Comparison of ENCODE assay signal across 3 cellular contexts in genomic region chr1:198404638-198405037, GRCh38.
A peak's percentile ranks its signal among the peaks of the same experiment; 100 is the strongest.
DNase-seq lines count a peak whose midpoint lies in the region; ATAC-seq, FAIRE-seq and TF ChIP-seq lines count a peak whose summit lies in the region.
"Not testable (repeated sequence)": the region's sequence is repeated elsewhere in the genome, so short reads cannot be mapped to it uniquely, and the experiment has no call there.

No MANE protein-coding gene starts in this region.

- not testable (repeated sequence) for TF ChIP-seq POLR2A in K562 (conservative IDR thresholded peaks at IDR 0.05); HepG2 (IDR thresholded peaks at IDR 0.05; ENCODE audit: insufficient read depth in 1 of 2, low read depth in 2 of 2, low read length in 2 of 2); testis (IDR thresholded peaks at IDR 0.05)

- not testable (repeated sequence) for TF ChIP-seq EP300 in K562 (IDR thresholded peaks at IDR 0.05; ENCODE audit: low read length); HepG2 (IDR thresholded peaks at IDR 0.05; ENCODE audit: low read depth in 2 of 2, low read length in 2 of 2); HepG2 (CRISPR knock-in tag; IDR thresholded peaks at IDR 0.05; ENCODE audit: borderline replicate concordance)

- TF ChIP-seq CTCF in K562 (IDR thresholded peaks at IDR 0.05 in 2 of 3, conservative IDR thresholded peaks at IDR 0.05 in 1 of 3; ENCODE audit: insufficient read depth in 2 of 3, low read depth in 1 of 3, low read length in 3 of 3); HepG2 (CRISPR knock-in tag; IDR thresholded peaks at IDR 0.05); testis (IDR thresholded peaks at IDR 0.05): not testable (repeated sequence)

- TF ChIP-seq RAD21 in K562 (CRISPR knock-in tag; conservative IDR thresholded peaks at IDR 0.05 in 1 of 2, IDR thresholded peaks at IDR 0.05 in 1 of 2); HepG2 (CRISPR knock-in tag; IDR thresholded peaks at IDR 0.05): not testable (repeated sequence)

- H3K27me3 ChIP-seq in K562 (ENCODE audit: control insufficient read depth in 2 of 2, insufficient read depth in 2 of 2, low read length in 2 of 2); HepG2 (ENCODE audit: control insufficient read depth in 1 of 2, insufficient read depth in 2 of 2, low read length in 2 of 2); testis: not testable (repeated sequence)

- not testable (repeated sequence) for ATAC-seq in K562, HepG2

- intact Hi-C loops in K562 (cut with micrococcal nuclease); HepG2 (cut with micrococcal nuclease; ENCODE audit: unreplicated experiment); testis (cut with DNase I; ENCODE audit: low total_unique reads): not testable (repeated sequence)

- not testable (repeated sequence) for H3K36me3 ChIP-seq in K562 (ENCODE audit: control insufficient read depth, insufficient read depth, low read length); HepG2 (replicated peaks in 1 of 2; ENCODE audit: control insufficient read depth in 1 of 2, insufficient read depth in 2 of 2, low read length in 2 of 2); testis (ENCODE audit: low read depth, missing control alignments)

- BruUV-seq in K562 (replicated peaks; lab: Mats Ljungman, UMichigan); HepG2 (replicated peaks; lab: Mats Ljungman, UMichigan): not testable (repeated sequence)

- not testable (repeated sequence) for H4K20me1 ChIP-seq in K562 (replicated peaks; ENCODE audit: control insufficient read depth, insufficient read depth, low read length); HepG2 (ENCODE audit: insufficient read depth, low read length)

- H3K9me3 ChIP-seq in K562 (replicated peaks; ENCODE audit: control insufficient read depth, insufficient read depth, low read depth, low read length); HepG2 (ENCODE audit: low read length); testis: not testable (repeated sequence)

- WGBS in K562 (ENCODE audit: insufficient coverage, low coverage, missing lambda C conversion rate): 10% methylated on average over 8 of the region's 8 CpGs
- 28% methylated on average over 8 of the region's 8 CpGs for WGBS in HepG2 (ENCODE audit: low lambda C conversion rate)
- 89 to 91% methylated on average over 7 to 8 of the region's 8 CpGs for WGBS in testis, 2 donors

- not testable (repeated sequence) for H3K9ac ChIP-seq in K562 (ENCODE audit: insufficient read depth in 1 of 2, low read depth in 2 of 2, low read length in 2 of 2); HepG2 (ENCODE audit: insufficient read depth, low read depth, low read length)

- in situ Hi-C loops in K562 (cut with MboI); HepG2 (cut with HindIII; ENCODE audit: extremely low pct_ligation_motif_present, low pct_unique_long_range_greater_than_20kb): not testable (repeated sequence)

- CTCF ChIA-PET in K562 (lab: Yijun Ruan, JAX; ENCODE audit: low intra/inter-chr PET ratio); HepG2 (lab: Yijun Ruan, JAX; ENCODE audit: low intra/inter-chr PET ratio, low total read pairs): not testable (repeated sequence)

- FAIRE-seq in K562 (lab: Jason Lieb, UNC); HepG2 (lab: Jason Lieb, UNC): not testable (repeated sequence)

- not testable (repeated sequence) for H2AFZ ChIP-seq in K562 (ENCODE audit: low read depth, low read length); HepG2 (ENCODE audit: low read length)

- not testable (repeated sequence) for DNase-seq in K562 (ENCODE audit: extremely low read depth in 1 of 4, low spot score in 3 of 4); HepG2 (ENCODE audit: low spot score)
- peak; percentile 13 for DNase-seq in testis

- POLR2A ChIA-PET in K562 (lab: Yijun Ruan, JAX); HepG2 (lab: Yijun Ruan, JAX): not testable (repeated sequence)

- H3K9me1 ChIP-seq in K562 (ENCODE audit: control insufficient read depth, insufficient read depth, low read length): not testable (repeated sequence)

- H3K4me3 ChIP-seq in K562; HepG2 (replicated peaks in 1 of 3; ENCODE audit: insufficient read depth in 1 of 3, low read depth in 2 of 3, low read length in 3 of 3); testis: not testable (repeated sequence)

- not testable (repeated sequence) for H3K4me1 ChIP-seq in K562 (replicated peaks in 1 of 2; ENCODE audit: control insufficient read depth in 2 of 2, insufficient read depth in 2 of 2, low read length in 2 of 2); HepG2 (ENCODE audit: insufficient read depth, low read length); testis

- not testable (repeated sequence) for H3K27ac ChIP-seq in K562 (ENCODE audit: extremely low read depth, low read depth, low read length); HepG2 (ENCODE audit: extremely low read length, insufficient read depth, low read length); testis

- not testable (repeated sequence) for H3K4me2 ChIP-seq in K562 (ENCODE audit: insufficient read depth, low read length); HepG2 (ENCODE audit: low read depth, low read length)

- H3K79me2 ChIP-seq in K562 (ENCODE audit: control insufficient read depth, insufficient read depth, low read length); HepG2 (ENCODE audit: insufficient read depth, low read length): not testable (repeated sequence)

TF ChIP-seq in K562, 482 proteins besides CTCF, POLR2A, EP300 and RAD21:
- peak; percentile 36; the same call in 1 of the 2 replicates for TF ChIP-seq CC2D1A (IDR thresholded peaks at IDR 0.05)
- TF ChIP-seq NFYB (IDR thresholded peaks at IDR 0.05; ENCODE audit: extremely low read depth, insufficient read length): peak; percentile 79
- TF ChIP-seq ASH1L (IDR thresholded peaks at IDR 0.05; ENCODE audit: borderline replicate concordance, low read depth, partially characterized antibody): peak; percentile 72

TF ChIP-seq in HepG2, 621 proteins besides CTCF, POLR2A, EP300 and RAD21:
- TF ChIP-seq NFYB (CRISPR knock-in tag; IDR thresholded peaks at IDR 0.05): peak; percentile 45
